ENCODE assay signal across 1 cellular context in the genomic region with DNA sequence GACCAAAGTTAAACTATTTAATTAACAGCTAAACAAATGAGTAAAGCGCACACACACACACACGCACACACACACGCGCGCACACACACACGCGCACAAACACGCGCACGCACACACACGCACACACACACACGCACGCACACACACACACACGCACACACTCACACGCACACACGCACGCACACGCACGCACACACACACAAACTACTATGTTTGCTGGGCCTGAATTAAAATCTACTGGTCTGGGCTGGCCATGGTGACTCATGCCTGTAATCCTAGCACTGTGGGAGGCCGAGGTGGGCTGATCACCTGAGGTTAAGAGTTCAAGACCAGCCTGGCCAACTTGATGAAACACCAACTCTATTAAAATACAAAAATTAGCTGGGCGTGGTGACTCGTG.
TF ChIP-seq lines count a peak whose summit lies in the region.

No MANE protein-coding gene starts in this region.

TF ChIP-seq in HEK293, 187 proteins besides CTCF, POLR2A, EP300 and RAD21 (continued from another document):
- TF ChIP-seq EGR2 (tag by site-specific recombination; IDR thresholded peaks at IDR 0.05; ENCODE audit: low read depth) (peak; percentile 40; the same call in 1 of the 2 replicates), ZNF629 (tag by site-specific recombination; IDR thresholded peaks at IDR 0.05) (peak; percentile 12; the same call in 1 of the 2 replicates), ZBTB21 (tag by site-specific recombination; IDR thresholded peaks at IDR 0.05) (no peak), ZNF747 (tag by site-specific recombination; IDR thresholded peaks at IDR 0.05) (no peak), ZNF174 (tag by site-specific recombination; IDR thresholded peaks at IDR 0.05) (no peak)
- TF ChIP-seq, protein P1, sequence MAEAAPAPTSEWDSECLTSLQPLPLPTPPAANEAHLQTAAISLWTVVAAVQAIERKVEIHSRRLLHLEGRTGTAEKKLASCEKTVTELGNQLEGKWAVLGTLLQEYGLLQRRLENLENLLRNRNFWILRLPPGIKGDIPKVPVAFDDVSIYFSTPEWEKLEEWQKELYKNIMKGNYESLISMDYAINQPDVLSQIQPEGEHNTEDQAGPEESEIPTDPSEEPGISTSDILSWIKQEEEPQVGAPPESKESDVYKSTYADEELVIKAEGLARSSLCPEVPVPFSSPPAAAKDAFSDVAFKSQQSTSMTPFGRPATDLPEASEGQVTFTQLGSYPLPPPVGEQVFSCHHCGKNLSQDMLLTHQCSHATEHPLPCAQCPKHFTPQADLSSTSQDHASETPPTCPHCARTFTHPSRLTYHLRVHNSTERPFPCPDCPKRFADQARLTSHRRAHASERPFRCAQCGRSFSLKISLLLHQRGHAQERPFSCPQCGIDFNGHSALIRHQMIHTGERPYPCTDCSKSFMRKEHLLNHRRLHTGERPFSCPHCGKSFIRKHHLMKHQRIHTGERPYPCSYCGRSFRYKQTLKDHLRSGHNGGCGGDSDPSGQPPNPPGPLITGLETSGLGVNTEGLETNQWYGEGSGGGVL (tag by site-specific recombination; IDR thresholded peaks at IDR 0.05): no peak
